ENCODE assay signal across 16 cellular contexts in genomic region chr2:33135645-33136044, GRCh38.
DNase-seq lines count a peak whose midpoint lies in the region; ATAC-seq and TF ChIP-seq lines count a peak whose summit lies in the region.
"Had no signal": no experiment of that assay in that cellular context is flagged by ENCODE, and none has a peak within 500 bp of the region (broad histone marks: within the 10 kb centered on the region; RNA-seq: fewer than 3 reads in every experiment).

No MANE protein-coding gene starts in this region.

- H3K4me1 ChIP-seq in adipocyte (ENCODE audit: control insufficient read depth, insufficient read depth, low read length): peaks cover 21% of the 10 kb centered on the region
- peaks cover 43% of the 10 kb centered on the region for H3K4me1 ChIP-seq in rectal smooth muscle tissue (ENCODE audit: control insufficient read depth, insufficient read depth, low read length)

- DNase-seq in AG09309 (ENCODE audit: low read depth) (no peak), adipocyte (ENCODE audit: low read depth) (peak; percentile 63), fibroblast of pulmonary artery (ENCODE audit: low read depth) (peak; percentile 68)
- no peak for DNase-seq in activated CD4-positive, alpha-beta T cell treated with anti-CD3 and anti-CD28 coated beads, Interleukin-2, amount 50 U/mL, for 48 hours
- DNase-seq: activated naive CD8-positive, alpha-beta T cell treated with anti-CD3 and anti-CD28 coated beads, Interleukin-2, amount 50 U/mL, for 24 hours; activated T-cell treated with anti-CD3 and anti-CD28 coated beads for 4 hours; naive thymus-derived CD8-positive, alpha-beta T cell; NCI-H1417 treated with DMSO at 0.1 percent for 48 hours; NCI-H526; WERI-Rb-1 had no signal

- no peak overlapping the region for H3K9ac ChIP-seq in adipocyte (ENCODE audit: low read length)
- no peak overlapping the region for H3K9ac ChIP-seq in rectal smooth muscle tissue (ENCODE audit: low read length)

- peak overlapping the region; percentile 89 for H3K27ac ChIP-seq in rectal smooth muscle tissue (ENCODE audit: low read depth, low read length)
- H3K27ac ChIP-seq: WERI-Rb-1 had no signal

- H3K27me3 ChIP-seq in adipocyte (replicated peaks; ENCODE audit: control insufficient read depth, insufficient read depth, low read length): no peaks in the 10 kb centered on the region
- H3K27me3 ChIP-seq in rectal smooth muscle tissue (ENCODE audit: control insufficient read depth, insufficient read depth, low read length): no peaks in the 10 kb centered on the region

- H3K9me3 ChIP-seq in adipocyte (ENCODE audit: control insufficient read depth, low read length): no peaks in the 10 kb centered on the region

- H3K4me3 ChIP-seq in AG09309 (ENCODE audit: control insufficient read depth, low read depth, low read length) (peak overlapping the region; percentile 46), adipocyte (ENCODE audit: low read length) (peak overlapping the region; percentile 75), fibroblast of pulmonary artery (replicated peaks; ENCODE audit: low read depth, low read length) (peak overlapping the region; percentile 84), rectal smooth muscle tissue (ENCODE audit: low read length) (peak overlapping the region; percentile 39)

- TF ChIP-seq CTCF in AG09309 (IDR thresholded peaks at IDR 0.05; ENCODE audit: control insufficient read depth, insufficient read depth, low read depth, low read length, missing control alignments) (no peak), fibroblast of pulmonary artery (IDR thresholded peaks at IDR 0.05; ENCODE audit: low read length, missing control alignments) (no peak)

- no peaks in the 10 kb centered on the region for H3K36me3 ChIP-seq in adipocyte (ENCODE audit: control insufficient read depth, insufficient read depth, low read length, severe bottlenecking)
- no peaks in the 10 kb centered on the region for H3K36me3 ChIP-seq in rectal smooth muscle tissue (ENCODE audit: control insufficient read depth, insufficient read depth, low read length)
- H3K36me3 ChIP-seq: WERI-Rb-1 had no signal

- ATAC-seq in GM19324 (IDR thresholded peaks at IDR 0.05; ENCODE audit: low FRiP score, unreplicated experiment) (no peak), HG02884 (IDR thresholded peaks at IDR 0.05; ENCODE audit: unreplicated experiment) (no peak), HG02981 (IDR thresholded peaks at IDR 0.05; ENCODE audit: unreplicated experiment) (no peak)
- ATAC-seq: activated naive CD8-positive, alpha-beta T cell treated with anti-CD3 and anti-CD28 coated beads, Interleukin-2, amount 50 U/mL, for 24 hours; HCT116; HepG2; naive thymus-derived CD8-positive, alpha-beta T cell had no signal

Comparison
In these comparisons a context has a peak if more than half of its experiments do, and no peak if none do; other contexts are left out.
1. DNase-seq: peak in adipocyte (single experiment) and fibroblast of pulmonary artery (single experiment); none in AG09309 (single experiment) and activated CD4-positive, alpha-beta T cell treated with anti-CD3 and anti-CD28 coated beads, Interleukin-2, amount 50 U/mL, for 48 hours (0 of 2).
2. Peak in every context shown above with its lines, with median percentiles within 50 percentile points of each other: H3K4me3 ChIP-seq.